ENCODE assay signal across 20 cellular contexts in the genomic region with DNA sequence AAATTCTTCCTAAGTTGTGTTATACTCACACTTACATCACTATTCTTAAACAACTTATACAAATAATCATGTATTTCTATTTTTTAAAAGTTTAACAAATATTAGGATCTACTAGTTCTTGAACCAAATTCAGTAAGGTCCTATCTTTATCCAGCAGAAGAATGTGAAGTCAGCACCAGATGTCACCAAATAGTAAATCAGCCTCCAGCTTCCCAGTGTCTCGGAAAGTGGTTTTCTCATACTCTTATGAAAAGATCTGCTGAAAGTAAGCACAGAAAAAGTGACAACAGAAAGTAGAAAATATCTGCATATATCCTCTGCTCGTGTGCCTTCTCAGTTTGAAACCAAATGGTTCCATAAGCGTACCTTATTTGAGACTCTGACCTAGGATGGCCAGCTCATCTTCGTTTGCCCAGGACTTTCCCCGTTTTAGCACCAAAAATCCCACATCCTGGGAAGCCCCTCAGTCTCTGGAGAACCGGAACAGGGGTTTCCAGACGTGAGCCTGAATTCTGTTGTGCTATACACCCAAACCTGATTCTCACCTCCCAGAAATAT.
DNase-seq lines count a peak whose midpoint lies in the region; ATAC-seq and TF ChIP-seq lines count a peak whose summit lies in the region.
"Had no signal": no experiment of that assay in that cellular context is flagged by ENCODE, and none has a peak within 500 bp of the region (broad histone marks: within the 10 kb centered on the region; RNA-seq: fewer than 3 reads in every experiment).

No MANE protein-coding gene starts in this region.

- no peak overlapping the region for H3K4me3 Mint-ChIP-seq in Calu3 (ENCODE audit: low read depth, unreplicated experiment)
- H3K4me3 Mint-ChIP-seq: activated naive CD4-positive, alpha-beta T cell treated with anti-CD3 and anti-CD28 coated beads for 36 hours; activated T-cell treated with anti-CD3 and anti-CD28 coated beads, Interleukin-2, amount 50 U/mL, for 4 hours; memory B cell; naive B cell; stimulated activated effector memory CD8-positive, alpha-beta T cell treated with anti-CD3 and anti-CD28 coated beads, Interleukin-12 subunit alpha, Interleukin-12 subunit beta, amount 100 ng/mL, for 72 hours had no signal

- CTCF ChIA-PET in Calu3 (lab: Charles Lee), result no interaction called here

- TF ChIP-seq EP300 in sigmoid colon (IDR thresholded peaks at IDR 0.05), result no peak

- no TSS peak for BruUV-seq in Calu3 (replicated peaks; lab: Mats Ljungman, UMichigan)

- no peaks in the 10 kb centered on the region for H3K4me1 Mint-ChIP-seq in Calu3 (ENCODE audit: low read depth, unreplicated experiment)
- H3K4me1 Mint-ChIP-seq: naive B cell; stimulated activated effector memory CD8-positive, alpha-beta T cell treated with anti-CD3 and anti-CD28 coated beads, Interleukin-12 subunit alpha, Interleukin-12 subunit beta, amount 100 ng/mL, for 72 hours had no signal

- H3K9me3 Mint-ChIP-seq in Calu3 (ENCODE audit: low read depth, unreplicated experiment), result no peaks in the 10 kb centered on the region
- H3K9me3 Mint-ChIP-seq: activated naive CD4-positive, alpha-beta T cell treated with anti-CD3 and anti-CD28 coated beads for 36 hours; activated T-cell treated with anti-CD3 and anti-CD28 coated beads, Interleukin-2, amount 50 U/mL, for 4 hours; stimulated activated effector memory CD8-positive, alpha-beta T cell treated with anti-CD3 and anti-CD28 coated beads, Interleukin-12 subunit alpha, Interleukin-12 subunit beta, amount 100 ng/mL, for 72 hours had no signal

- H3K9me3 ChIP-seq in sigmoid colon, result no peaks in the 10 kb centered on the region
- H3K9me3 ChIP-seq: BLaER1, SJSA1, suprapubic skin had no signal

- DNase-seq in Calu3 (no peak), fibroblast of peridontal ligament (ENCODE audit: extremely low read depth) (peak; percentile 13), NCI-H2081 treated with DMSO at 0.1 percent for 48 hours (lab: John Stamatoyannopoulos, UW) (no peak), sigmoid colon (no peak), SHP77 treated with DMSO at 0.1 percent for 48 hours (lab: John Stamatoyannopoulos, UW) (no peak)
- DNase-seq in stimulated activated CD4-positive, alpha-beta T cell treated with anti-CD3 and anti-CD28 coated beads, Interleukin-1b, Interleukin-23, amount 100 ng/mL, for 48 hours, result no peak
- DNase-seq: NCI-H2171, NCI-H524 treated with DMSO at 0.1 percent for 48 hours had no signal

- H3K36me3 ChIP-seq in sigmoid colon, result no peaks in the 10 kb centered on the region
- H3K36me3 ChIP-seq: BLaER1, brain microvascular endothelial cell, heart left ventricle, SJSA1, suprapubic skin had no signal

- no peaks in the 10 kb centered on the region for H3K36me3 Mint-ChIP-seq in Calu3 (ENCODE audit: insufficient read depth, unreplicated experiment)
- H3K36me3 Mint-ChIP-seq: memory B cell; naive B cell; stimulated activated effector memory CD8-positive, alpha-beta T cell treated with anti-CD3 and anti-CD28 coated beads, Interleukin-12 subunit alpha, Interleukin-12 subunit beta, amount 100 ng/mL, for 72 hours had no signal

- H3K4me1 ChIP-seq in sigmoid colon, result peaks cover 0 to 5% (median 0%) of the 10 kb centered on the region in 4 donors
- H3K4me1 ChIP-seq: BLaER1, heart left ventricle, SJSA1 had no signal

- intact Hi-C loops in Calu3 (cut with micrococcal nuclease; ENCODE audit: unreplicated experiment) (no loop called here), sigmoid colon (cut with DNase I) (loop anchor here (5.0 kb wide), 1 partner anchor 887 kb away; no protein-coding TSS in a partner anchor)

- peak overlapping the region in 1 of 4 donors; percentile 4 for H3K27ac ChIP-seq in sigmoid colon
- H3K27ac ChIP-seq: BLaER1, brain microvascular endothelial cell, heart left ventricle, SJSA1, suprapubic skin had no signal

- no peak for TF ChIP-seq POLR2A in sigmoid colon (IDR thresholded peaks at IDR 0.05)

- WGBS in sigmoid colon, 2 donors, result 62 to 72% methylated on average over 7 of the region's 7 CpGs

- no peak overlapping the region for H3K27ac Mint-ChIP-seq in Calu3 (ENCODE audit: unreplicated experiment)
- H3K27ac Mint-ChIP-seq: activated naive CD4-positive, alpha-beta T cell treated with anti-CD3 and anti-CD28 coated beads for 36 hours; memory B cell; stimulated activated effector memory CD8-positive, alpha-beta T cell treated with anti-CD3 and anti-CD28 coated beads, Interleukin-12 subunit alpha, Interleukin-12 subunit beta, amount 100 ng/mL, for 72 hours had no signal

- no peak overlapping the region for H3K4me3 ChIP-seq in sigmoid colon
- H3K4me3 ChIP-seq: BLaER1, heart left ventricle, SJSA1, suprapubic skin had no signal

- H3K27me3 ChIP-seq in sigmoid colon, result no peaks in the 10 kb centered on the region
- H3K27me3 ChIP-seq: BLaER1, brain microvascular endothelial cell, heart left ventricle, SJSA1, suprapubic skin had no signal

- ATAC-seq in GM19351 (IDR thresholded peaks at IDR 0.05; ENCODE audit: unreplicated experiment) (peak; percentile 33), HG03159 (IDR thresholded peaks at IDR 0.05; ENCODE audit: unreplicated experiment) (peak; percentile 19)

- peak; percentile 6 for TF ChIP-seq CTCF in Calu3 (IDR thresholded peaks at IDR 0.05; ENCODE audit: unreplicated experiment)
- no peak for TF ChIP-seq CTCF in sigmoid colon (IDR thresholded peaks at IDR 0.05)

- H3K27me3 Mint-ChIP-seq in Calu3 (ENCODE audit: unreplicated experiment), result no peaks in the 10 kb centered on the region
- H3K27me3 Mint-ChIP-seq: naive B cell had no signal
